Comparison of ENCODE assay signal across 8 cellular contexts in genomic region chr7:94510582-94511456, GRCh38. TPM values are rescaled to one million over a fixed set of nuclear protein-coding genes. Genes with fewer than 3 reads are reported as not detected.
DNase-seq lines count a peak whose midpoint lies in the region; ATAC-seq and TF ChIP-seq lines count a peak whose summit lies in the region.

No MANE protein-coding gene starts in this region.

- no peaks in the 10 kb centered on the region for H3F3A ChIP-seq in OCI-LY1 (ENCODE audit: insufficient read depth, low read length)

- peaks cover 54% of the 10 kb centered on the region for H3K79me2 ChIP-seq in OCI-LY1 (ENCODE audit: insufficient read depth, low read length)

- 0 out of 2 replicates have a peak overlapping the region, but pooled peaks have one; percentile 6 for H2AFZ ChIP-seq in OCI-LY1 (ENCODE audit: low read length)

- peaks cover 12% of the 10 kb centered on the region for H3K27me3 Mint-ChIP-seq in glutamatergic neuron (ENCODE audit: unreplicated experiment)

- H3K9me3 Mint-ChIP-seq in glutamatergic neuron (ENCODE audit: unreplicated experiment), result peaks cover 14% of the 10 kb centered on the region

- H3K27ac ChIP-seq in C4-2B, result peak overlapping the region; percentile 93
- peak overlapping the region; percentile 84 for H3K27ac ChIP-seq in HL-60 (replicated peaks)
- H3K27ac ChIP-seq in OCI-LY1 (ENCODE audit: low read depth, low read length, poor library complexity, severe bottlenecking), result peak overlapping the region; percentile 72

- H3K27me3 ChIP-seq in HL-60 (ENCODE audit: insufficient read depth, poor library complexity, severe bottlenecking) (no peaks in the 10 kb centered on the region), OCI-LY1 (ENCODE audit: insufficient read depth, low read length) (no peaks in the 10 kb centered on the region)

- H3K4me3 ChIP-seq in HL-60 (replicated peaks; ENCODE audit: insufficient read depth, low read length), result peak overlapping the region; percentile 80
- peak overlapping the region; percentile 81 for H3K4me3 ChIP-seq in OCI-LY1 (ENCODE audit: low read depth, low read length, poor library complexity, severe bottlenecking)

- H3K4me3 Mint-ChIP-seq in glutamatergic neuron (ENCODE audit: unreplicated experiment), result peak overlapping the region; percentile 98

- no peaks in the 10 kb centered on the region; the same call in 1 of the 2 replicates for H3K36me3 ChIP-seq in OCI-LY1 (ENCODE audit: insufficient read depth, low read length)

- no peaks in the 10 kb centered on the region for H4K20me1 ChIP-seq in OCI-LY1 (ENCODE audit: insufficient read depth, low read length)

- peak; percentile 23 for ATAC-seq in GM19438 (IDR thresholded peaks at IDR 0.05; ENCODE audit: low read depth, unreplicated experiment)

- H3K4me2 ChIP-seq in OCI-LY1 (ENCODE audit: low read length), result peak overlapping the region; percentile 66

- H3K9ac ChIP-seq in OCI-LY1 (ENCODE audit: low read length), result peak overlapping the region; percentile 84

- no peaks in the 10 kb centered on the region for H3K9me2 ChIP-seq in OCI-LY1 (ENCODE audit: low read depth, low read length)

- peak overlapping the region; percentile 99 for H3K27ac Mint-ChIP-seq in glutamatergic neuron (ENCODE audit: unreplicated experiment)

- no peak for TF ChIP-seq CTCF in C4-2B (conservative IDR thresholded peaks at IDR 0.05)
- no peak for TF ChIP-seq CTCF in HL-60 (IDR thresholded peaks at IDR 0.05; ENCODE audit: insufficient read depth, low read length)
- no peak for TF ChIP-seq CTCF in OCI-LY1 (IDR thresholded peaks at IDR 0.05; ENCODE audit: low read length)
- no peak for TF ChIP-seq CTCF in glutamatergic neuron (IDR thresholded peaks at IDR 0.05; ENCODE audit: partially characterized antibody, unreplicated experiment)

- H3K36me3 Mint-ChIP-seq in glutamatergic neuron (ENCODE audit: unreplicated experiment), result no peaks in the 10 kb centered on the region

- H3K4me1 ChIP-seq in OCI-LY1 (ENCODE audit: insufficient read depth, low read length, severe bottlenecking), result peaks cover 60% of the 10 kb centered on the region

- no peaks in the 10 kb centered on the region for H3K9me3 ChIP-seq in OCI-LY1 (ENCODE audit: low read length)

- peaks cover 33% of the 10 kb centered on the region for H3K4me1 Mint-ChIP-seq in glutamatergic neuron (ENCODE audit: low read depth, unreplicated experiment)

- DNase-seq in HL-60 (ENCODE audit: low read depth in 1 of 2, low spot score in 1 of 2), result peak in 1 of 2 experiments; percentile 46
- DNase-seq in activated gamma-delta T cell treated with anti-CD3 and anti-CD28 coated beads, Interleukin-2, amount 50 U/mL, for 16 hours (ENCODE audit: low read depth), result peak; percentile 24
- DNase-seq in glutamatergic neuron, result peak; percentile 59
- DNase-seq in occipital lobe (lab: John Stamatoyannopoulos, UW), result peak; percentile 43
- peak; percentile 45 for DNase-seq in ureter (ENCODE audit: low spot score)

RNA-seq across cellular contexts. Expression of gene CASD1, which starts 1.2 kb away (rescaled TPM):
- total RNA-seq in glutamatergic neuron (ENCODE audit: unreplicated experiment), result 117 TPM
- 93.4 TPM for total RNA-seq in occipital lobe
- total RNA-seq in ureter, result 27.3 TPM
